28 cellular contexts compared by ENCODE assay signal in the genomic region with DNA sequence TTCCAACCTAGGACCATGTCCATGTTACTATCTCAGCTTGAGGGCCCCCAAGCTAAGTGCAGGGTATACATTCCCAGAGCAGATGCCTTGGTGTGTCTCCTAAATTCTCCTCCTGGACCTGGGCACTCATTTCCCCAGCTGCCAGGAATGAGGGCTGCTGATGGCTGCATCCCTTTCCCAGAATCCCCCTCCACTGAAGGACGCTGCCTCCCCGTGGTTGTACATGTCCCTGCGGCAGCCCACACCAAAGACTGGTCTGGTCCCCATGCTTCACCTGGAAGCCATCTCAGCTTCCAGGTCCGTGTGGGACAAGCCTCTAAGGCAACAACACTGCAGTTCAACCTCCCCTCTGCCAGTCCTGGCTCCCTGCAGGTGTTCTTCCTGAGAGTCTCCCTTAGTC. TPM values are rescaled to one million over a fixed set of nuclear protein-coding genes. Genes with fewer than 3 reads are reported as not detected.
DNase-seq lines count a peak whose midpoint lies in the region; ATAC-seq and TF ChIP-seq lines count a peak whose summit lies in the region.
"Had no signal": no experiment of that assay in that cellular context is flagged by ENCODE, and none has a peak within 500 bp of the region (broad histone marks: within the 10 kb centered on the region; RNA-seq: fewer than 3 reads in every experiment).

No MANE protein-coding gene starts in this region.

- H3K9me3 ChIP-seq in WERI-Rb-1 (ENCODE audit: severe bottlenecking) (no peaks in the 10 kb centered on the region), trophoblast cell (ENCODE audit: insufficient read depth, low read depth, low read length) (peaks cover 2% of the 10 kb centered on the region)
- H3K9me3 ChIP-seq: A549; BLaER1 treated with 17β-estradiol and CSF1 and Interleukin-3, amounts not matched to agents 10 nM and 100 nM; Caco-2; MG63 had no signal

- peaks cover 2% of the 10 kb centered on the region for H3K79me1 ChIP-seq in trophoblast cell (ENCODE audit: low read length)

- no peak for ATAC-seq in activated CD8-positive, alpha-beta memory T cell treated with anti-CD3 and anti-CD28 coated beads, Interleukin-2, amount 10 ng/mL, durations not matched to agents 7 days and 5 days
- no peak for ATAC-seq in GM19455 (IDR thresholded peaks at IDR 0.05; ENCODE audit: unreplicated experiment)
- ATAC-seq in activated CD8-positive, alpha-beta T cell treated with anti-CD3 and anti-CD28 coated beads for 36 hours = no peak
- ATAC-seq: A549, GM23338, T-cell had no signal

- no peak overlapping the region for H4K12ac ChIP-seq in trophoblast cell (ENCODE audit: low read depth, low read length)

- in situ Hi-C loops in GM13977 (cut with MboI; ENCODE audit: low pct_unique_long_range_greater_than_20kb, low sequenced_read_pairs, unreplicated experiment) = no loop called here

- no peak overlapping the region for H3K4me2 ChIP-seq in trophoblast cell (ENCODE audit: low read length)
- H3K4me2 ChIP-seq: A549, GM23338 had no signal

- H3K4ac ChIP-seq in trophoblast cell (ENCODE audit: low read depth, low read length) = no peak overlapping the region

- no peak overlapping the region for H4K91ac ChIP-seq in trophoblast cell (ENCODE audit: low read depth, low read length)

- H2AK5ac ChIP-seq in trophoblast cell (ENCODE audit: low read length) = no peak overlapping the region

- no peak overlapping the region for H3K18ac ChIP-seq in trophoblast cell (ENCODE audit: low read length)

- intact Hi-C loops in activated CD8-positive, alpha-beta T cell treated with anti-CD3 and anti-CD28 coated beads for 36 hours (cut with micrococcal nuclease) = no loop called here

- H3K4me3 ChIP-seq in WERI-Rb-1 (ENCODE audit: low read depth, low read length) = no peak overlapping the region
- peak overlapping the region; percentile 47 for H3K4me3 ChIP-seq in trophoblast cell (ENCODE audit: low read depth, low read length)
- H3K4me3 ChIP-seq: A549; BLaER1 treated with 17β-estradiol and CSF1 and Interleukin-3, amounts not matched to agents 10 nM and 100 nM; GM23338; MG63 had no signal

- H3K4me1 ChIP-seq in trophoblast cell (ENCODE audit: control insufficient read depth in 1 of 2, insufficient read depth in 2 of 2, low read length in 2 of 2) = peaks cover 3 to 9% of the 10 kb centered on the region in 2 experiments
- H3K4me1 ChIP-seq: A549 had no signal

- no peaks in the 10 kb centered on the region for H3K36me3 Mint-ChIP-seq in activated CD8-positive, alpha-beta memory T cell treated with anti-CD3 and anti-CD28 coated beads, Interleukin-2, amount 10 ng/mL, durations not matched to agents 7 days and 5 days
- H3K36me3 Mint-ChIP-seq in activated CD8-positive, alpha-beta T cell treated with anti-CD3 and anti-CD28 coated beads for 36 hours (ENCODE audit: low read depth) = no peaks in the 10 kb centered on the region
- H3K36me3 Mint-ChIP-seq: CD4-positive, alpha-beta memory T cell; T-cell had no signal

- peak overlapping the region; percentile 30 for H3K9ac ChIP-seq in trophoblast cell (ENCODE audit: low read length)
- H3K9ac ChIP-seq: BLaER1 treated with 17β-estradiol and CSF1 and Interleukin-3, amounts not matched to agents 10 nM and 100 nM had no signal

- no peak overlapping the region for H2BK5ac ChIP-seq in trophoblast cell (ENCODE audit: low read depth, low read length, poor library complexity)

- no peaks in the 10 kb centered on the region for H3K9me3 Mint-ChIP-seq in activated CD8-positive, alpha-beta memory T cell treated with anti-CD3 and anti-CD28 coated beads, Interleukin-2, amount 10 ng/mL, durations not matched to agents 7 days and 5 days (ENCODE audit: low read depth)
- H3K9me3 Mint-ChIP-seq in activated CD8-positive, alpha-beta T cell treated with anti-CD3 and anti-CD28 coated beads for 36 hours = no peaks in the 10 kb centered on the region
- H3K9me3 Mint-ChIP-seq: CD4-positive, alpha-beta memory T cell; T-cell had no signal

- H3K4me1 Mint-ChIP-seq in activated CD8-positive, alpha-beta memory T cell treated with anti-CD3 and anti-CD28 coated beads, Interleukin-2, amount 10 ng/mL, durations not matched to agents 7 days and 5 days = peaks cover 20% of the 10 kb centered on the region
- peaks cover 15% of the 10 kb centered on the region for H3K4me1 Mint-ChIP-seq in activated CD8-positive, alpha-beta T cell treated with anti-CD3 and anti-CD28 coated beads for 36 hours (ENCODE audit: low read depth)

- H3K27ac ChIP-seq in WERI-Rb-1 = no peak overlapping the region
- H3K27ac ChIP-seq in trophoblast cell (ENCODE audit: low read depth, low read length) = no peak overlapping the region
- H3K27ac ChIP-seq: A549; BLaER1 treated with 17β-estradiol and CSF1 and Interleukin-3, amounts not matched to agents 10 nM and 100 nM had no signal

- H3K36me3 ChIP-seq in WERI-Rb-1 = no peaks in the 10 kb centered on the region
- no peaks in the 10 kb centered on the region for H3K36me3 ChIP-seq in trophoblast cell (ENCODE audit: control insufficient read depth in 1 of 2, insufficient read depth in 2 of 2, low read length in 2 of 2)
- H3K36me3 ChIP-seq: BLaER1 treated with 17β-estradiol and CSF1 and Interleukin-3, amounts not matched to agents 10 nM and 100 nM; MG63 had no signal

- peaks cover 75% of the 10 kb centered on the region for H3K27me3 Mint-ChIP-seq in activated CD8-positive, alpha-beta memory T cell treated with anti-CD3 and anti-CD28 coated beads, Interleukin-2, amount 10 ng/mL, durations not matched to agents 7 days and 5 days
- H3K27me3 Mint-ChIP-seq in activated CD8-positive, alpha-beta T cell treated with anti-CD3 and anti-CD28 coated beads for 36 hours = peaks cover 56% of the 10 kb centered on the region

- no peak overlapping the region for H2AFZ ChIP-seq in trophoblast cell (ENCODE audit: insufficient read depth, low read length, poor library complexity)
- H2AFZ ChIP-seq: GM23338 had no signal

- CTCF ChIA-PET in activated CD8-positive, alpha-beta memory T cell treated with anti-CD3 and anti-CD28 coated beads, Interleukin-2, amount 10 ng/mL, durations not matched to agents 7 days and 5 days (lab: Charles Lee) = interaction anchor here (0.7 to 2.0 kb wide), 3 partner anchors 8 to 45 kb away, joined by 3 to 6 read pairs (median 3); no protein-coding TSS in a partner anchor
- CTCF ChIA-PET in activated CD8-positive, alpha-beta T cell treated with anti-CD3 and anti-CD28 coated beads for 36 hours (lab: Charles Lee) = interaction anchor here (0.9 to 1.5 kb wide), 3 partner anchors 10 to 32 kb away, joined by 3 to 4 read pairs (median 3); no protein-coding TSS in a partner anchor

- no peaks in the 10 kb centered on the region for H3K79me2 ChIP-seq in trophoblast cell (ENCODE audit: control insufficient read depth, insufficient read depth, low read length, poor library complexity)

- peak; percentile 19 for DNase-seq in activated CD8-positive, alpha-beta memory T cell treated with anti-CD3 and anti-CD28 coated beads, Interleukin-2, amount 10 ng/mL, durations not matched to agents 7 days and 5 days
- no peak for DNase-seq in activated CD8-positive, alpha-beta memory T cell treated with anti-CD3 and anti-CD28 coated beads for 24 hours
- no peak for DNase-seq in GM13977 (ENCODE audit: low spot score)
- no peak for DNase-seq in WERI-Rb-1
- DNase-seq in trophoblast cell = no peak
- no peak for DNase-seq in activated CD8-positive, alpha-beta T cell treated with anti-CD3 and anti-CD28 coated beads for 36 hours
- DNase-seq: AML-193; Caco-2; CD4-positive, alpha-beta memory T cell; DMS79 treated with DMSO at 0.1 percent for 48 hours; HCEC 1CT; KG1; MG63; NCI-H1105 treated with DMSO at 0.1 percent for 48 hours; NCI-H1694; NCI-H2081 treated with DMSO at 0.1 percent for 48 hours; NCI-H2171; NCI-H226; NCI-H510A; NCI-H69; NK-92 treated with Interleukin-12 subunit alpha and Interleukin-12 subunit beta, amount 100 ng/mL, for 24 hours; Right ventricle myocardium superior; RPMI8226; T-cell had no signal

- no peak overlapping the region for H3K14ac ChIP-seq in trophoblast cell (ENCODE audit: low read length)

- H2BK120ac ChIP-seq in trophoblast cell (ENCODE audit: insufficient read depth, low read length, poor library complexity) = no peak overlapping the region

- H3K23ac ChIP-seq in trophoblast cell (ENCODE audit: low read length) = no peak overlapping the region

- WGBS in trophoblast cell (ENCODE audit: extremely low coverage, insufficient coverage, insufficient read length) = no CpG with 5 or more reads among the region's 4 CpGs

- no peak overlapping the region for H3K27ac Mint-ChIP-seq in activated CD8-positive, alpha-beta memory T cell treated with anti-CD3 and anti-CD28 coated beads, Interleukin-2, amount 10 ng/mL, durations not matched to agents 7 days and 5 days
- no peak overlapping the region for H3K27ac Mint-ChIP-seq in activated CD8-positive, alpha-beta T cell treated with anti-CD3 and anti-CD28 coated beads for 36 hours
- H3K27ac Mint-ChIP-seq: CD4-positive, alpha-beta memory T cell; GM23338; T-cell had no signal

- H3K27me3 ChIP-seq in WERI-Rb-1 (ENCODE audit: insufficient read depth, low read depth, severe bottlenecking) = peaks cover 13% of the 10 kb centered on the region
- H3K27me3 ChIP-seq in trophoblast cell (ENCODE audit: insufficient read depth, low read length) = no peaks in the 10 kb centered on the region

- H4K8ac ChIP-seq in trophoblast cell (ENCODE audit: low read depth, low read length) = no peak overlapping the region

- H3K4me3 Mint-ChIP-seq in activated CD8-positive, alpha-beta memory T cell treated with anti-CD3 and anti-CD28 coated beads, Interleukin-2, amount 10 ng/mL, durations not matched to agents 7 days and 5 days = no peak overlapping the region
- H3K4me3 Mint-ChIP-seq in activated CD8-positive, alpha-beta T cell treated with anti-CD3 and anti-CD28 coated beads for 36 hours = no peak overlapping the region
- H3K4me3 Mint-ChIP-seq: GM23338 had no signal

- POLR2A ChIA-PET in activated CD8-positive, alpha-beta T cell treated with anti-CD3 and anti-CD28 coated beads for 36 hours (lab: Charles Lee) = interaction anchor here (1.2 kb wide), 1 partner anchor 10 kb away, joined by 5 read pairs; no protein-coding TSS in a partner anchor

- TF ChIP-seq CTCF in GM13977 (IDR thresholded peaks at IDR 0.05; ENCODE audit: extremely low read depth, insufficient read depth, missing control alignments) (peak; percentile 14), WERI-Rb-1 (IDR thresholded peaks at IDR 0.05; ENCODE audit: low read depth, low read length) (peak; percentile 48; the same call in 1 of the 2 replicates)
- TF ChIP-seq CTCF in activated CD8-positive, alpha-beta T cell treated with anti-CD3 and anti-CD28 coated beads for 36 hours (IDR thresholded peaks at IDR 0.05) = no peak

- no peak overlapping the region for H2BK12ac ChIP-seq in trophoblast cell (ENCODE audit: low read length)

RNA-seq across cellular contexts. Expression of gene TMEM163, which starts 14.6 kb away (rescaled TPM):
- 1 to 10 TPM; 2.1 to 2.3 TPM for total RNA-seq in activated CD8-positive, alpha-beta memory T cell treated with anti-CD3 and anti-CD28 coated beads, Interleukin-2, amount 10 ng/mL, durations not matched to agents 7 days and 5 days
- 0.36 and 0.41 TPM in 2 replicates for polyA plus RNA-seq in trophoblast cell (2013)
- total RNA-seq in activated CD8-positive, alpha-beta T cell treated with anti-CD3 and anti-CD28 coated beads for 36 hours = not detected
- total RNA-seq: CD4-positive, alpha-beta memory T cell had no signal
- polyA plus RNA-seq: A549 had no signal
